ENCODE assay signal across 11 cellular contexts in genomic region chr11:73995731-73996130, GRCh38. TPM values are rescaled to one million over a fixed set of nuclear protein-coding genes. Genes with fewer than 3 reads are reported as not detected.
DNase-seq lines count a peak whose midpoint lies in the region; ATAC-seq lines count a peak whose summit lies in the region.
"Had no signal": no experiment of that assay in that cellular context is flagged by ENCODE, and none has a peak within 500 bp of the region (broad histone marks: within the 10 kb centered on the region; RNA-seq: fewer than 3 reads in every experiment).

No MANE protein-coding gene starts in this region.

- H3K27me3 Mint-ChIP-seq in T-helper 1 cell treated with Interleukin-12 subunit alpha and Interleukin-12 subunit beta and Interleukin-4 antibody, amounts not matched to agents 30 μg/mL and 1 μg/mL, for 36 hours (ENCODE audit: low read depth), result no peaks in the 10 kb centered on the region
- no peaks in the 10 kb centered on the region for H3K27me3 Mint-ChIP-seq in naive B cell

- ATAC-seq in GM18502 (IDR thresholded peaks at IDR 0.05; ENCODE audit: poor library complexity, unreplicated experiment) (peak; percentile 57), HG02678 (IDR thresholded peaks at IDR 0.05; ENCODE audit: unreplicated experiment) (peak; percentile 47), naive B cell (ENCODE audit: low read depth in 2 of 2) (peak; percentile 51 to 54)

- peak overlapping the region; percentile 79 for H3K4me3 Mint-ChIP-seq in T-helper 1 cell treated with Interleukin-12 subunit alpha and Interleukin-12 subunit beta and Interleukin-4 antibody, amounts not matched to agents 30 μg/mL and 1 μg/mL, for 36 hours
- H3K4me3 Mint-ChIP-seq in naive B cell, result peak overlapping the region; percentile 42 to 80 (median 68)

- H3K4me1 Mint-ChIP-seq in T-helper 1 cell treated with Interleukin-12 subunit alpha and Interleukin-12 subunit beta and Interleukin-4 antibody, amounts not matched to agents 30 μg/mL and 1 μg/mL, for 36 hours (ENCODE audit: low read depth), result peaks cover 53% of the 10 kb centered on the region
- peaks cover 36 to 93% (median 70%) of the 10 kb centered on the region in 3 donors for H3K4me1 Mint-ChIP-seq in naive B cell

- peaks cover 6% of the 10 kb centered on the region for H3K36me3 Mint-ChIP-seq in T-helper 1 cell treated with Interleukin-12 subunit alpha and Interleukin-12 subunit beta and Interleukin-4 antibody, amounts not matched to agents 30 μg/mL and 1 μg/mL, for 36 hours (ENCODE audit: low read depth)
- no peaks in the 10 kb centered on the region for H3K36me3 Mint-ChIP-seq in naive B cell

- H3K27ac Mint-ChIP-seq in T-helper 1 cell treated with Interleukin-12 subunit alpha and Interleukin-12 subunit beta and Interleukin-4 antibody, amounts not matched to agents 30 μg/mL and 1 μg/mL, for 36 hours, result peak overlapping the region; percentile 100
- H3K27ac Mint-ChIP-seq in naive B cell, result peak overlapping the region; percentile 97 to 100 (median 99)

- DNase-seq in naive B cell (no peak), kidney tubule cell (ENCODE audit: low spot score) (no peak), ureter (ENCODE audit: low spot score) (no peak), NCI-H524 treated with DMSO at 0.1 percent for 48 hours (lab: John Stamatoyannopoulos, UW) (no peak), NCI-H82 (lab: John Stamatoyannopoulos, UW) (no peak)
- DNase-seq: glutamatergic neuron; stimulated activated CD4-positive, alpha-beta T cell treated with anti-CD3 and anti-CD28 coated beads, Interleukin-2, amount 100 ng/mL, for 24 hours had no signal

- H3K9me3 Mint-ChIP-seq in T-helper 1 cell treated with Interleukin-12 subunit alpha and Interleukin-12 subunit beta and Interleukin-4 antibody, amounts not matched to agents 30 μg/mL and 1 μg/mL, for 36 hours, result no peaks in the 10 kb centered on the region
- H3K9me3 Mint-ChIP-seq in naive B cell, result peaks cover 0 to 4% (median 0%) of the 10 kb centered on the region in 7 donors

RNA-seq across cellular contexts. Expression of gene UCP2, which starts 13.1 kb away (rescaled TPM):
- polyA plus RNA-seq in naive B cell (ENCODE audit: low read depth in 6 of 6), result 1,000 to 10,000 TPM; 1,601 to 2,628 (median 2,020) TPM
- total RNA-seq in ureter, result 269 TPM

RNA-seq across cellular contexts. Expression of gene UCP3, which starts 13.2 kb away (rescaled TPM):
- polyA plus RNA-seq in naive B cell (ENCODE audit: low read depth in 6 of 6), result under 1 TPM in 3 of 6 donors, not detected in 3; 0.09 to 0.31 (median 0.11) TPM
- 1.9 TPM for total RNA-seq in ureter

RNA-seq across cellular contexts. Expression of gene DNAJB13, which starts 44.9 kb away (rescaled TPM):
- polyA plus RNA-seq in naive B cell (ENCODE audit: low read depth in 6 of 6), result under 1 TPM in 4 of 6 donors, not detected in 2; 0.32 to 0.72 (median 0.37) TPM
- total RNA-seq in ureter, result 2.0 TPM
- total RNA-seq: vagina had no signal
